9 cellular contexts compared by ENCODE assay signal in genomic region chr16:2904100-2904921, GRCh38. TPM values are rescaled to one million over a fixed set of nuclear protein-coding genes. Genes with fewer than 3 reads are reported as not detected.
DNase-seq lines count a peak whose midpoint lies in the region; ATAC-seq and TF ChIP-seq lines count a peak whose summit lies in the region.
"Had no signal": no experiment of that assay in that cellular context is flagged by ENCODE, and none has a peak within 500 bp of the region (broad histone marks: within the 10 kb centered on the region; RNA-seq: fewer than 3 reads in every experiment).

No MANE protein-coding gene starts in this region.

- peak; percentile 36 for ATAC-seq in HG03066 (IDR thresholded peaks at IDR 0.05; ENCODE audit: low read depth, unreplicated experiment)

- peak; percentile 68 for DNase-seq in NCI-H1436 (lab: John Stamatoyannopoulos, UW)
- DNase-seq in NCI-H1436 treated with DMSO at 0.1 percent for 48 hours (lab: John Stamatoyannopoulos, UW), result no peak
- peak; percentile 80 for DNase-seq in NCI-H226
- DNase-seq in activated CD4-positive, CD25-positive, alpha-beta regulatory T cell treated with anti-CD3 and anti-CD28 coated beads, Interleukin-2, amount 50 U/mL, for 72 hours, result peak; percentile 82
- peak; percentile 90 for DNase-seq in cerebellar cortex (ENCODE audit: low spot score)
- DNase-seq in kidney epithelial cell (ENCODE audit: low read depth), result no peak
- DNase-seq in stimulated activated CD4-positive, alpha-beta T cell treated with anti-CD3 and anti-CD28 coated beads, Interleukin-15, amount 100 ng/mL, for 1 hour (ENCODE audit: low read depth in 1 of 2, low spot score in 1 of 2), result peak; percentile 60 to 65
- DNase-seq: DND-41 had no signal

- H3K27me3 ChIP-seq in kidney epithelial cell (ENCODE audit: control insufficient read depth, insufficient read depth, low read length), result no peaks in the 10 kb centered on the region

- H3K36me3 ChIP-seq in kidney epithelial cell (ENCODE audit: control insufficient read depth, insufficient read depth, low read length), result peaks cover 1% of the 10 kb centered on the region

- peak overlapping the region; percentile 92 for H3K4me3 ChIP-seq in kidney epithelial cell (ENCODE audit: low read depth, low read length)

- peak; percentile 88 for TF ChIP-seq CTCF in kidney epithelial cell (IDR thresholded peaks at IDR 0.05; ENCODE audit: insufficient read depth, low read length, poor library complexity, severe bottlenecking)

RNA-seq across cellular contexts. Expression of gene FLYWCH1, which starts 7.4 kb away (rescaled TPM):
- total RNA-seq in kidney epithelial cell, result 48.4 and 66.1 TPM in 2 replicates

RNA-seq across cellular contexts. Expression of gene FLYWCH2, which starts 21.3 kb away (rescaled TPM):
- 58.6 and 69.5 TPM in 2 replicates for total RNA-seq in kidney epithelial cell

RNA-seq across cellular contexts. Expression of gene PRSS22, which starts 46.3 kb away (rescaled TPM):
- total RNA-seq in kidney epithelial cell, result 71.8 and 76.0 TPM in 2 replicates

RNA-seq across cellular contexts. Expression of gene KREMEN2, which starts 59.8 kb away (rescaled TPM):
- 0.04 and 1.3 TPM in 2 replicates for total RNA-seq in kidney epithelial cell

Comparison
In these comparisons a context has a peak if more than half of its experiments do, and no peak if none do; other contexts are left out.
1. DNase-seq: peak in NCI-H1436 (single experiment), NCI-H226 (single experiment), activated CD4-positive, CD25-positive, alpha-beta regulatory T cell treated with anti-CD3 and anti-CD28 coated beads, Interleukin-2, amount 50 U/mL, for 72 hours (single experiment), cerebellar cortex (single experiment) and stimulated activated CD4-positive, alpha-beta T cell treated with anti-CD3 and anti-CD28 coated beads, Interleukin-15, amount 100 ng/mL, for 1 hour (2 of 2); none in NCI-H1436 treated with DMSO at 0.1 percent for 48 hours (single experiment) and kidney epithelial cell (single experiment).